ENCODE assay signal across 8 cellular contexts in genomic region chr2:128028668-128029054, GRCh38. TPM values are rescaled to one million over a fixed set of nuclear protein-coding genes. Genes with fewer than 3 reads are reported as not detected.
DNase-seq lines count a peak whose midpoint lies in the region; ATAC-seq, FAIRE-seq and TF ChIP-seq lines count a peak whose summit lies in the region.

No MANE protein-coding gene starts in this region.

- H2AFZ ChIP-seq in hepatocyte = peak overlapping the region; percentile 89

- H3K9me3 ChIP-seq in hepatocyte (ENCODE audit: low read depth) = no peaks in the 10 kb centered on the region
- no peaks in the 10 kb centered on the region for H3K9me3 ChIP-seq in small intestine (ENCODE audit: control insufficient read depth, low read depth)

- H3K79me2 ChIP-seq in hepatocyte = peaks cover 32% of the 10 kb centered on the region

- no peaks in the 10 kb centered on the region for H3K9me2 ChIP-seq in hepatocyte (replicated peaks; ENCODE audit: insufficient read depth)

- DNase-seq in HFF-Myc (ENCODE audit: extremely low read depth, low read depth) = no peak
- no peak for DNase-seq in hepatocyte (ENCODE audit: low spot score)
- DNase-seq in small intestine = peak; percentile 16
- no peak for DNase-seq in kidney tubule cell (ENCODE audit: low spot score)
- DNase-seq in HuH-7 (ENCODE audit: low spot score) = no peak

- peak overlapping the region; percentile 72 for H3K4me3 ChIP-seq in HFF-Myc (replicated peaks; ENCODE audit: low read depth, low read length)
- H3K4me3 ChIP-seq in WI38 (ENCODE audit: low read depth, low read length) = peak overlapping the region; percentile 83
- H3K4me3 ChIP-seq in hepatocyte = peak overlapping the region; percentile 44
- peak overlapping the region; percentile 59 to 91 for H3K4me3 ChIP-seq in small intestine (ENCODE audit: low read depth in 1 of 2, low read length in 2 of 2)

- TF ChIP-seq CTCF in HFF-Myc (IDR thresholded peaks at IDR 0.05; ENCODE audit: low read depth, low read length, missing control alignments) = no peak
- no peak for TF ChIP-seq CTCF in WI38 (IDR thresholded peaks at IDR 0.05; ENCODE audit: low read depth, low read length)
- no peak for TF ChIP-seq CTCF in hepatocyte (IDR thresholded peaks at IDR 0.05; ENCODE audit: poor library complexity)

- H3K27me3 ChIP-seq in hepatocyte (no peaks in the 10 kb centered on the region), small intestine (ENCODE audit: control insufficient read depth in 2 of 2, insufficient read depth in 2 of 2, low read length in 2 of 2) (no peaks in the 10 kb centered on the region)

- no peak for FAIRE-seq in small intestine (lab: Jason Lieb, UNC)

- H3K36me3 ChIP-seq in hepatocyte (replicated peaks; ENCODE audit: insufficient read depth, low read depth) (no peaks in the 10 kb centered on the region), small intestine (ENCODE audit: control insufficient read depth in 2 of 2, insufficient read depth in 2 of 2, low read length in 2 of 2) (no peaks in the 10 kb centered on the region)

- H3K4me1 ChIP-seq in hepatocyte (ENCODE audit: insufficient read depth) (peaks cover 10% of the 10 kb centered on the region), small intestine (ENCODE audit: control insufficient read depth in 2 of 2, insufficient read depth in 1 of 2, low read depth in 1 of 2, low read length in 1 of 2) (peaks cover 0 to 2% of the 10 kb centered on the region in 2 donors)

- 0% methylated on average over 1 of the region's 1 CpG for WGBS in hepatocyte (ENCODE audit: low lambda C conversion rate, missing lambda C conversion rate)
- 0 to 9% (median 9%) methylated on average over 1 of the region's 1 CpG for WGBS in small intestine, 3 donors

- H3K27ac ChIP-seq in hepatocyte (peak overlapping the region; percentile 56), small intestine (ENCODE audit: low read depth in 1 of 2, low read length in 1 of 2) (peak overlapping the region; percentile 77 to 87)

- peak overlapping the region; percentile 76 for H3K4me2 ChIP-seq in hepatocyte

- H4K20me1 ChIP-seq in hepatocyte (ENCODE audit: insufficient read depth, poor library complexity, severe bottlenecking) = peaks cover 9% of the 10 kb centered on the region

- ATAC-seq in GM21576 (IDR thresholded peaks at IDR 0.05; ENCODE audit: unreplicated experiment) (no peak), GM21360 (IDR thresholded peaks at IDR 0.05; ENCODE audit: unreplicated experiment) (no peak)

RNA-seq across cellular contexts. Expression of gene SAP130, which starts 0.8 kb away (rescaled TPM):
- 12.6 and 18.8 TPM in 2 replicates for total RNA-seq in hepatocyte
- polyA plus RNA-seq in hepatocyte (12.7 and 18.4 TPM in 2 replicates), small intestine (1 to 10 TPM; 7.0 to 8.0 (median 7.6) TPM)
